Comparison of ENCODE assay signal across 1 cellular context in the genomic region with DNA sequence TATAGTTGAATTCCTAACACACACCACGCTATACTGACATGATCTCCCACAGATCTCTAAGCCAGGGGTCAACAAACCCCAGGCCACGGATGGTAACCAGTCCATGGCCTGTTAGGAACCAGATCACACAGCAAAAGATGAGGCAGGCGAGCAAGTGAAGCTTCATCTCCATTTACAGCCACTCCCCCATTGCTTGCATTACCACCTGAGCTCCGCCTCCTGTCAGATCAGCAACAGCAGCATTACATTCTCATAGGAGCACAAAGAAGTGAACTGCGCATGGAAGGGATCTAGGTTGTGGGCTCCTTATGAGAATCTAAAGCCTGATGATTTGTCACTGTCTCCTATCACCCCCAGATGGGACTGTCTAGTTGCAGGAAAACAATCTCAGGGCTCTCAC.
TF ChIP-seq lines count a peak whose summit lies in the region.

No MANE protein-coding gene starts in this region.

TF ChIP-seq in HepG2, 621 proteins besides CTCF, POLR2A, EP300 and RAD21 (continued from another document):
- TF ChIP-seq, protein P1, sequence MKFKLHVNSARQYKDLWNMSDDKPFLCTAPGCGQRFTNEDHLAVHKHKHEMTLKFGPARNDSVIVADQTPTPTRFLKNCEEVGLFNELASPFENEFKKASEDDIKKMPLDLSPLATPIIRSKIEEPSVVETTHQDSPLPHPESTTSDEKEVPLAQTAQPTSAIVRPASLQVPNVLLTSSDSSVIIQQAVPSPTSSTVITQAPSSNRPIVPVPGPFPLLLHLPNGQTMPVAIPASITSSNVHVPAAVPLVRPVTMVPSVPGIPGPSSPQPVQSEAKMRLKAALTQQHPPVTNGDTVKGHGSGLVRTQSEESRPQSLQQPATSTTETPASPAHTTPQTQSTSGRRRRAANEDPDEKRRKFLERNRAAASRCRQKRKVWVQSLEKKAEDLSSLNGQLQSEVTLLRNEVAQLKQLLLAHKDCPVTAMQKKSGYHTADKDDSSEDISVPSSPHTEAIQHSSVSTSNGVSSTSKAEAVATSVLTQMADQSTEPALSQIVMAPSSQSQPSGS (CRISPR knock-in tag; IDR thresholded peaks at IDR 0.05) = no peak
